8 cellular contexts compared by ENCODE assay signal in the genomic region with DNA sequence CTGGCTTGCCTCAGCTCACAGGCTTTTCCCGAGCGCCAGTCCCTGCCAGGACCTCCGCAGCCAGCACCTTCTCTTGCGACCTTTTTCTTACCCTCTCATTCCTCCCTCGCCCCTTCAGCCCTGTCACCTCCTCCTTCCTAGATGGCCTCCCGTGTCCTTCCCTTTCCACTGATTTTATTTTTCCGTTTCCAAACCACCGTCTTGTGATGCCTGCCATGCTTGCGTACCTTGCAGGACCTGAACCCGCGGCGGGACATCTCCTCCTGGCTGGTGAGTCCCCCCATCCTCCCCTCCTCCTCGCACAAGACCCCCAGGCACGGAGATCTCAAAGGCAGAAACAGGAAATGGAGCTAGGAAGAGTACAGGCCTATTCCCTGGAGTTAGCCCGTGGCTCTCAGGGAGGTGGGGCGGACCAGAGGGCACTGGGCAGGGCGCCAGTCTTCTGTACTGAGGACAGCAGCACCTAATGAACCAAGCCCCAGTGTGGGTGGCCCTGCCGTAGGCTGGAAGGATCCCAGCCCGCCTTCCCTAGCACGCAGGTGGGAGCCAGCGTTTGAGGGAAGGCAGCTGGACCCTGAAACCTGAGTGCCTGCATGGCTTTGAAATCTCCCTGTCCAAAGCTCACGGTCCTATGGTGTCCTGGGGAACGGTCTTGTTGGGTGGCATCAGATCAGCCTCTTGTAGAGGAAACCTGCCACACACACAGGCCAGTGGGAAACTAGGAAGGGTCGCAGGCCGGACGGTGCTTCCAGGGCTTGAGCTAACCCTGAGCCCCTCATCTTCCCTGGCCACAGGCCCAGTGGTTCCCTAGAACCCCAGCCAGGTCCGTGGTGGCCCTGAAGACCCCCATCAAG. TPM values are rescaled to one million over a fixed set of nuclear protein-coding genes. Genes with fewer than 3 reads are reported as not detected.
DNase-seq lines count a peak whose midpoint lies in the region; ATAC-seq and TF ChIP-seq lines count a peak whose summit lies in the region.

No MANE protein-coding gene starts in this region.

- ATAC-seq in Panc1 (peak; percentile 36), GM21515 (IDR thresholded peaks at IDR 0.05; ENCODE audit: unreplicated experiment) (no peak), GM18505 (IDR thresholded peaks at IDR 0.05; ENCODE audit: unreplicated experiment) (no peak)

- no peak for TF ChIP-seq EP300 in stomach (IDR thresholded peaks at IDR 0.05)

- TF ChIP-seq POLR2A in stomach (IDR thresholded peaks at IDR 0.05) (no peak), GM18505 (IDR thresholded peaks at IDR 0.05; ENCODE audit: borderline replicate concordance, extremely low read depth, insufficient read depth, insufficient read length) (no peak)

- intact Hi-C loops in Panc1 (cut with micrococcal nuclease; ENCODE audit: unreplicated experiment): loop anchor here (5.0 kb wide), 1 partner anchor 53 kb away; no protein-coding TSS in a partner anchor
- intact Hi-C loops in stomach (cut with DNase I; ENCODE audit: low total_unique reads): no loop called here

- H3K27ac ChIP-seq in Panc1 (ENCODE audit: low read length) (peak overlapping the region; percentile 90), caudate nucleus (ENCODE audit: low read depth, low read length) (peak overlapping the region; percentile 90), stomach (peak overlapping the region; percentile 90 to 97 (median 92))

- in situ Hi-C loops in Panc1 (cut with HindIII; ENCODE audit: low pct_unique_long_range_greater_than_20kb, low sequenced_read_pairs): no loop called here

- H3K9me3 ChIP-seq in Panc1 (ENCODE audit: control insufficient read depth, insufficient read depth, low read depth, low read length) (no peaks in the 10 kb centered on the region), stomach (no peaks in the 10 kb centered on the region)

- H3K27me3 ChIP-seq in H7 (ENCODE audit: control insufficient read depth, insufficient read depth, low read length) (peaks cover 10% of the 10 kb centered on the region), Panc1 (ENCODE audit: control insufficient read depth, insufficient read depth, low read length) (no peaks in the 10 kb centered on the region), stomach (no peaks in the 10 kb centered on the region)

- H3K4me3 ChIP-seq in AG10803 (ENCODE audit: low read length) (peak overlapping the region; percentile 87), H7 (ENCODE audit: insufficient read depth, low read depth, low read length) (peak overlapping the region; percentile 69), Panc1 (ENCODE audit: low read depth in 2 of 2, low read length in 2 of 2) (peak overlapping the region; percentile 69 to 83), stomach (peak overlapping the region; percentile 83 to 85 (median 84))

- TF ChIP-seq CTCF in AG10803 (conservative IDR thresholded peaks at IDR 0.05; ENCODE audit: low read length) (no peak), Panc1 (IDR thresholded peaks at IDR 0.05) (no peak), stomach (IDR thresholded peaks at IDR 0.05) (no peak)

- H3K36me3 ChIP-seq in H7 (replicated peaks; ENCODE audit: control insufficient read depth, insufficient read depth, low read length): peaks cover 5% of the 10 kb centered on the region
- no peaks in the 10 kb centered on the region; the same call in 1 of the 2 replicates for H3K36me3 ChIP-seq in Panc1 (ENCODE audit: control insufficient read depth, insufficient read depth, low read length)
- H3K36me3 ChIP-seq in stomach: peaks cover 6 to 24% (median 22%) of the 10 kb centered on the region in 4 donors

- CTCF ChIA-PET in Panc1 (lab: Charles Lee): interaction anchor here (1.0 kb wide), 1 partner anchor 67 kb away, joined by 4 read pairs; no protein-coding TSS in a partner anchor

- DNase-seq in AG10803 (ENCODE audit: low read depth) (peak; percentile 58), H7 (peak; percentile 78), Panc1 (ENCODE audit: low read depth, low spot score) (no peak), caudate nucleus (lab: John Stamatoyannopoulos, UW) (peak in 16 of 61 donors; percentile 21 to 70 (median 49)), left kidney (ENCODE audit: low read depth, low spot score) (peak; percentile 82), stomach (peak; percentile 95)

- POLR2A ChIA-PET in Panc1 (lab: Charles Lee): no interaction called here

- BruUV-seq in Panc1 (replicated peaks; lab: Mats Ljungman, UMichigan): no TSS peak

- WGBS in stomach, 5 donors: 4 to 15% (median 12%) methylated on average over 22 to 27 of the region's 27 CpGs

- H3K4me1 ChIP-seq in Panc1 (ENCODE audit: control insufficient read depth, insufficient read depth, low read length) (peaks cover 39% of the 10 kb centered on the region), stomach (peaks cover 47 to 87% (median 72%) of the 10 kb centered on the region in 4 donors)

RNA-seq across cellular contexts. Expression of gene CISD3, which starts 0.6 kb away (rescaled TPM):
- total RNA-seq in H7 (2014; rRNA removed; shearing (Covaris generic)): 2.9 TPM in 2 replicates
- total RNA-seq in Panc1 (2021; ENCODE audit: unreplicated experiment) (45.0 TPM), stomach (10 to 100 TPM in 2 of 5 donors, 1 to 10 TPM in 3; 4.0 to 56.5 (median 7.0) TPM)
- 39.3 TPM for polyA plus RNA-seq in Panc1 (2012; ENCODE audit: insufficient read length)
- polyA plus RNA-seq in stomach: 10 to 100 TPM; 63.4 to 79.9 (median 76.5) TPM

RNA-seq across cellular contexts. Expression of gene PCGF2, which starts 17.4 kb away (rescaled TPM):
- total RNA-seq in H7 (2014; rRNA removed; shearing (Covaris generic)): 19.3 and 27.0 TPM in 2 replicates
- total RNA-seq in Panc1 (2021; ENCODE audit: unreplicated experiment): 43.9 TPM
- 64.8 TPM for polyA plus RNA-seq in Panc1 (2012; ENCODE audit: insufficient read length)
- 10 to 100 TPM in 2 of 5 donors, 1 to 10 TPM in 3; 5.8 to 31.9 (median 6.8) TPM for total RNA-seq in stomach
- polyA plus RNA-seq in stomach: 10 to 100 TPM; 34.3 to 62.8 (median 44.1) TPM

RNA-seq across cellular contexts. Expression of gene PSMB3, which starts 21.8 kb away (rescaled TPM):
- 514 and 530 TPM in 2 replicates for total RNA-seq in H7 (2014; rRNA removed; shearing (Covaris generic))
- total RNA-seq in Panc1 (2021; ENCODE audit: unreplicated experiment) (233 TPM), stomach (100 to 1,000 TPM in 4 of 5 donors, 10 to 100 TPM in 1; 29.0 to 265 (median 133) TPM)
- polyA plus RNA-seq in Panc1 (2012; ENCODE audit: insufficient read length): 236 TPM
- 100 to 1,000 TPM; 212 to 281 (median 252) TPM for polyA plus RNA-seq in stomach

RNA-seq across cellular contexts. Expression of gene MLLT6, which starts 25.7 kb away (rescaled TPM):
- total RNA-seq in H7 (2014; rRNA removed; shearing (Covaris generic)): 17.8 and 22.1 TPM in 2 replicates
- total RNA-seq in Panc1 (2021; ENCODE audit: unreplicated experiment) (50.6 TPM), stomach (100 to 1,000 TPM in 2 of 5 donors, 10 to 100 TPM in 3; 33.4 to 312 (median 81.7) TPM)
- 38.4 TPM for polyA plus RNA-seq in Panc1 (2012; ENCODE audit: insufficient read length)
- 10 to 100 TPM; 26.0 to 36.0 (median 30.8) TPM for polyA plus RNA-seq in stomach

RNA-seq across cellular contexts. Expression of gene EPOP, which starts 56.0 kb away (rescaled TPM):
- 6.1 and 6.2 TPM in 2 replicates for total RNA-seq in H7 (2014; rRNA removed; shearing (Covaris generic))
- total RNA-seq in Panc1 (2021; ENCODE audit: unreplicated experiment) (19.9 TPM), stomach (under 1 TPM in 4 of 5 donors, not detected in 1; under 0.01 to 0.72 (median 0.57) TPM)
- polyA plus RNA-seq in Panc1 (2012; ENCODE audit: insufficient read length): 10.3 TPM
- polyA plus RNA-seq in stomach: 1 to 10 TPM in 2 of 3 donors, under 1 TPM in 1; 0.61 to 1.5 (median 1.1) TPM
